9 cellular contexts compared by ENCODE assay signal in genomic region chr1:169091480-169091941, GRCh38. TPM values are rescaled to one million over a fixed set of nuclear protein-coding genes. Genes with fewer than 3 reads are reported as not detected.
DNase-seq lines count a peak whose midpoint lies in the region; ATAC-seq and TF ChIP-seq lines count a peak whose summit lies in the region.
"Had no signal": no experiment of that assay in that cellular context is flagged by ENCODE, and none has a peak within 500 bp of the region (broad histone marks: within the 10 kb centered on the region; RNA-seq: fewer than 3 reads in every experiment).

No MANE protein-coding gene starts in this region.

- H3K36me3 ChIP-seq in Karpas-422 (ENCODE audit: insufficient read depth, low read length) (no peaks in the 10 kb centered on the region), WERI-Rb-1 (no peaks in the 10 kb centered on the region)

- H3K27me3 ChIP-seq in Karpas-422 (ENCODE audit: low read length) (0 out of 2 replicates have a peak, but pooled peaks cover 2% of the 10 kb centered on the region), H9 (ENCODE audit: insufficient read depth, low read length) (no peaks in the 10 kb centered on the region), WERI-Rb-1 (ENCODE audit: insufficient read depth, low read depth, severe bottlenecking) (no peaks in the 10 kb centered on the region)

- H3K27ac ChIP-seq in Karpas-422 (ENCODE audit: low read length) = no peak overlapping the region
- H3K27ac ChIP-seq in H9 (ENCODE audit: insufficient read length, low read depth, low read length) = no peak overlapping the region
- H3K27ac ChIP-seq in WERI-Rb-1 = no peak overlapping the region
- H3K27ac ChIP-seq: KMS-11 had no signal

- no peak overlapping the region for H2BK120ac ChIP-seq in H9 (ENCODE audit: low read depth, low read length, poor library complexity, severe bottlenecking)

- H4K20me1 ChIP-seq in Karpas-422 (ENCODE audit: insufficient read depth, low read depth, low read length) = no peaks in the 10 kb centered on the region
- H4K20me1 ChIP-seq in H9 (ENCODE audit: control insufficient read depth, insufficient read depth, insufficient read length) = no peaks in the 10 kb centered on the region

- DNase-seq in Karpas-422 (no peak), midbrain (lab: John Stamatoyannopoulos, UW) (peak; percentile 32), T1000 (lab: John Stamatoyannopoulos, UW) (no peak), H9 (no peak), WERI-Rb-1 (no peak)
- no peak for DNase-seq in activated CD8-positive, alpha-beta memory T cell treated with anti-CD3 and anti-CD28 coated beads, Interleukin-2, amount 10 ng/mL, durations not matched to agents 7 days and 5 days

- H3K36me3 Mint-ChIP-seq in activated CD8-positive, alpha-beta memory T cell treated with anti-CD3 and anti-CD28 coated beads, Interleukin-2, amount 10 ng/mL, durations not matched to agents 7 days and 5 days = no peaks in the 10 kb centered on the region
- no peaks in the 10 kb centered on the region for H3K36me3 Mint-ChIP-seq in H9 (ENCODE audit: insufficient read depth in 1 of 3, low read depth in 3 of 3)

- H3K4me3 ChIP-seq in Karpas-422 (ENCODE audit: low read length) (no peak overlapping the region), WERI-Rb-1 (ENCODE audit: low read depth, low read length) (no peak overlapping the region)

- no peak overlapping the region for H3K9ac ChIP-seq in Karpas-422 (ENCODE audit: low read length)
- H3K9ac ChIP-seq in H9 (ENCODE audit: extremely low read depth, insufficient read length, low read length) = no peak overlapping the region
- H3K9ac ChIP-seq: KMS-11 had no signal

- no peaks in the 10 kb centered on the region for H3K79me1 ChIP-seq in H9 (ENCODE audit: insufficient read depth, low read depth, low read length, poor library complexity, severe bottlenecking)

- H3K56ac ChIP-seq in H9 (ENCODE audit: insufficient read length, low read depth, low read length) = no peak overlapping the region

- no peak overlapping the region for H2BK20ac ChIP-seq in H9 (ENCODE audit: low read depth, low read length, poor library complexity, severe bottlenecking)

- H3K9me2 ChIP-seq in Karpas-422 (replicated peaks; ENCODE audit: insufficient read depth, low read length) = no peaks in the 10 kb centered on the region

- no peak overlapping the region for H3K4me3 Mint-ChIP-seq in activated CD8-positive, alpha-beta memory T cell treated with anti-CD3 and anti-CD28 coated beads, Interleukin-2, amount 10 ng/mL, durations not matched to agents 7 days and 5 days
- no peak overlapping the region for H3K4me3 Mint-ChIP-seq in H9

- TF ChIP-seq CTCF in H9 (conservative IDR thresholded peaks at IDR 0.05) = no peak
- TF ChIP-seq CTCF in WERI-Rb-1 (IDR thresholded peaks at IDR 0.05; ENCODE audit: low read depth, low read length) = no peak

- no peak overlapping the region for H2BK5ac ChIP-seq in H9 (ENCODE audit: insufficient read length, low read length)

- no peaks in the 10 kb centered on the region for H3K9me3 Mint-ChIP-seq in activated CD8-positive, alpha-beta memory T cell treated with anti-CD3 and anti-CD28 coated beads, Interleukin-2, amount 10 ng/mL, durations not matched to agents 7 days and 5 days (ENCODE audit: low read depth)
- H3K9me3 Mint-ChIP-seq in H9 = no peaks in the 10 kb centered on the region

- H2AK5ac ChIP-seq in H9 (ENCODE audit: insufficient read length, low read length) = no peak overlapping the region

- H3K27ac Mint-ChIP-seq in activated CD8-positive, alpha-beta memory T cell treated with anti-CD3 and anti-CD28 coated beads, Interleukin-2, amount 10 ng/mL, durations not matched to agents 7 days and 5 days = no peak overlapping the region
- H3K27ac Mint-ChIP-seq in H9 = no peak overlapping the region

- H3K27me3 Mint-ChIP-seq in activated CD8-positive, alpha-beta memory T cell treated with anti-CD3 and anti-CD28 coated beads, Interleukin-2, amount 10 ng/mL, durations not matched to agents 7 days and 5 days = peaks cover 25% of the 10 kb centered on the region
- no peaks in the 10 kb centered on the region for H3K27me3 Mint-ChIP-seq in H9 (ENCODE audit: low read depth)

- no peak overlapping the region for H3T11ph ChIP-seq in H9 (ENCODE audit: low read length)

- H3K4me2 ChIP-seq in Karpas-422 (ENCODE audit: low read depth, low read length, poor library complexity, severe bottlenecking) (no peak overlapping the region), H9 (ENCODE audit: insufficient read depth, insufficient read length, low read length) (no peak overlapping the region)
- H3K4me2 ChIP-seq: KMS-11 had no signal

- no peak overlapping the region for H4K91ac ChIP-seq in H9 (ENCODE audit: insufficient read length, low read depth, low read length)

- H3K4me1 ChIP-seq in Karpas-422 (ENCODE audit: low read length) = peaks cover 15% of the 10 kb centered on the region
- H3K4me1 ChIP-seq in H9 (ENCODE audit: insufficient read depth, low read length) = no peaks in the 10 kb centered on the region

- H3K79me2 ChIP-seq in Karpas-422 (ENCODE audit: low read length) (no peaks in the 10 kb centered on the region), H9 (ENCODE audit: insufficient read depth, low read length) (no peaks in the 10 kb centered on the region)

- H2AFZ ChIP-seq in Karpas-422 (ENCODE audit: low read length) (peak overlapping the region; percentile 42; the same call in 1 of the 2 replicates), H9 (ENCODE audit: low read length) (no peak overlapping the region)

- ATAC-seq in GM18907 (IDR thresholded peaks at IDR 0.05; ENCODE audit: unreplicated experiment) (peak; percentile 61), HG02623 (IDR thresholded peaks at IDR 0.05; ENCODE audit: unreplicated experiment) (peak; percentile 64)
- no peak for ATAC-seq in activated CD8-positive, alpha-beta memory T cell treated with anti-CD3 and anti-CD28 coated beads, Interleukin-2, amount 10 ng/mL, durations not matched to agents 7 days and 5 days

- H3K23ac ChIP-seq in H9 (ENCODE audit: insufficient read length, low read depth, low read length) = no peak overlapping the region

- H3K4ac ChIP-seq in H9 (ENCODE audit: low read depth, low read length) = no peak overlapping the region

- no peak overlapping the region for H4K8ac ChIP-seq in H9 (replicated peaks; ENCODE audit: insufficient read length, low read depth, low read length)

- no peak overlapping the region for H3K18ac ChIP-seq in H9 (ENCODE audit: insufficient read length, low read depth, low read length)

- H3K4me1 Mint-ChIP-seq in activated CD8-positive, alpha-beta memory T cell treated with anti-CD3 and anti-CD28 coated beads, Interleukin-2, amount 10 ng/mL, durations not matched to agents 7 days and 5 days = peaks cover 9% of the 10 kb centered on the region
- peaks cover 6 to 8% of the 10 kb centered on the region in 2 experiments for H3K4me1 Mint-ChIP-seq in H9

- H3K14ac ChIP-seq in H9 (ENCODE audit: insufficient read depth, low read length) = no peak overlapping the region

- no peak overlapping the region for H4K5ac ChIP-seq in H9 (ENCODE audit: insufficient read length, low read depth, low read length)

- no peaks in the 10 kb centered on the region for H3K9me3 ChIP-seq in Karpas-422 (ENCODE audit: low read length)
- no peaks in the 10 kb centered on the region for H3K9me3 ChIP-seq in H9 (ENCODE audit: control insufficient read depth, low read depth, low read length)
- no peaks in the 10 kb centered on the region for H3K9me3 ChIP-seq in WERI-Rb-1 (ENCODE audit: severe bottlenecking)

- H3K23me2 ChIP-seq in H9 (ENCODE audit: insufficient read length, low read depth, low read length, poor library complexity, severe bottlenecking) = no peaks in the 10 kb centered on the region

- no peak overlapping the region for H2BK12ac ChIP-seq in H9 (ENCODE audit: insufficient read length, low read depth, low read length)

- CTCF ChIA-PET in activated CD8-positive, alpha-beta memory T cell treated with anti-CD3 and anti-CD28 coated beads, Interleukin-2, amount 10 ng/mL, durations not matched to agents 7 days and 5 days (lab: Charles Lee) = no interaction called here

- H2BK15ac ChIP-seq in H9 (ENCODE audit: low read depth, low read length) = no peak overlapping the region

- WGBS in H9 (ENCODE audit: extremely low coverage, insufficient read length, low lambda C conversion rate) = no CpG with 5 or more reads among the region's 4 CpGs

RNA-seq across cellular contexts. Expression of gene ATP1B1, which starts 15.0 kb away (rescaled TPM):
- total RNA-seq in Karpas-422 (2014; rRNA removed; shearing (Covaris generic); ENCODE audit: low replicate concordance) = not detected in 2 replicates
- total RNA-seq in activated CD8-positive, alpha-beta memory T cell treated with anti-CD3 and anti-CD28 coated beads, Interleukin-2, amount 10 ng/mL, durations not matched to agents 7 days and 5 days = 1 to 10 TPM; 4.0 to 5.4 TPM
- total RNA-seq in H9 (2021) = 42.2 and 44.4 TPM in 2 replicates
